ENCODE assay signal across 28 cellular contexts in the genomic region with DNA sequence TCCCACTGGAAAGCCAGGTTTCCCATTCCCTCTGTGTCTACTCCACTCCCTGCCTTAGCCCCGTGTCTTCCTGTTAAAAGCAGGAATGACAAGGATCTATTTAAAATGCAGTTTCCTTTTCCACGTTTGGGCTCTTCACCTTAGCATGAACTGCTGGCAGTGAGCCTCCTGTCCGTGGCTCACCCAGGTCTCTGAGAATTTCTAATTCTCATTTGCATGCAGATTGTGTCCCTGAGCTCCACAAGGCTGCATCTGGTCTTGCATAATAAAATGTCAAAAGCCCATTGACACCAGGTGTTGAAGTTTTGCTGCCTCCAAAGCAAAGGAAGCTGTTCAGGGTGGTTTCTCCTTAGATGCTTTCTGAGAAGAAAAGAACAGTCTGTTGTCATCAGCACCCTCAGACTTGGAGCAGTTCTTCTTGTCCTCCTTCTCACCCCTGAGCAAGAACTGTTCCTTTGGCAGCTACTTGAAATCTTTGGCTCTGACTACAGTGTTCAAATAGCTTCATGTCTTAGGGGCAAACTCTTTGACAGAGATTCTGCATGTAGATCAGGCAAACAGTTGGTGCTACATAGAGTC.
DNase-seq lines count a peak whose midpoint lies in the region; ATAC-seq lines count a peak whose summit lies in the region.
"Had no signal": no experiment of that assay in that cellular context is flagged by ENCODE, and none has a peak within 500 bp of the region (broad histone marks: within the 10 kb centered on the region; RNA-seq: fewer than 3 reads in every experiment).

No MANE protein-coding gene starts in this region.

- H3K4me3 ChIP-seq in Karpas-422 (ENCODE audit: low read length) = peak overlapping the region; percentile 4; the same call in 1 of the 2 replicates
- H3K4me3 ChIP-seq: adrenal gland, GM23248, SJCRH30 had no signal

- H3K9ac ChIP-seq in Karpas-422 (ENCODE audit: low read length) = no peak overlapping the region
- H3K9ac ChIP-seq: GM23248 had no signal

- H2AFZ ChIP-seq in Karpas-422 (ENCODE audit: low read length) = no peak overlapping the region
- H2AFZ ChIP-seq: GM23248 had no signal

- no peaks in the 10 kb centered on the region for H3K9me2 ChIP-seq in Karpas-422 (replicated peaks; ENCODE audit: insufficient read depth, low read length)

- DNase-seq in NCI-H2107 treated with DMSO at 0.1 percent for 48 hours (lab: John Stamatoyannopoulos, UW; ENCODE audit: unreplicated experiment) (peak; percentile 14), NCI-H2107 (lab: John Stamatoyannopoulos, UW) (no peak), Karpas-422 (peak; percentile 78), foreskin melanocyte (peak; percentile 67), renal cortical epithelial cell (ENCODE audit: low read depth) (peak; percentile 18), left lobe of liver (ENCODE audit: low spot score) (no peak)
- DNase-seq: 8988T; activated CD4-positive, alpha-beta T cell treated with anti-CD3 and anti-CD28 coated beads for 36 hours; activated CD8-positive, alpha-beta memory T cell treated with anti-CD3 and anti-CD28 coated beads, Interleukin-2, amount 50 U/mL, for 48 hours; activated CD8-positive, alpha-beta T cell treated with anti-CD3 and anti-CD28 coated beads for 36 hours; activated naive CD4-positive, alpha-beta T cell treated with anti-CD3 and anti-CD28 coated beads, Interleukin-2, amount 10 ng/mL, durations not matched to agents 7 days and 5 days; adrenal gland; Caco-2; GM23248; immature natural killer cell; IMR-90; naive B cell; NCI-H1048; NCI-H1694 treated with DMSO at 0.1 percent for 48 hours; NCI-H524 treated with DMSO at 0.1 percent for 48 hours; SJCRH30; stimulated activated CD4-positive, alpha-beta T cell treated with anti-CD3 and anti-CD28 coated beads, Interleukin-4, amount 100 ng/mL, for 4 hours; T-helper 9 cell; trophoblast cell had no signal

- no peaks in the 10 kb centered on the region for H3K9me3 ChIP-seq in Karpas-422 (ENCODE audit: low read length)
- H3K9me3 ChIP-seq: adrenal gland, Caco-2, SJCRH30 had no signal

- H3K27me3 ChIP-seq in Karpas-422 (ENCODE audit: low read length) = peaks cover 3% of the 10 kb centered on the region; the same call in 1 of the 2 replicates
- H3K27me3 ChIP-seq: adrenal gland, SJCRH30 had no signal

- no peak for ATAC-seq in GM18870 (IDR thresholded peaks at IDR 0.05; ENCODE audit: unreplicated experiment)
- ATAC-seq in left lobe of liver = no peak
- ATAC-seq in GM19324 (IDR thresholded peaks at IDR 0.05; ENCODE audit: low FRiP score, unreplicated experiment) = no peak
- ATAC-seq: activated CD4-positive, alpha-beta T cell treated with anti-CD3 and anti-CD28 coated beads for 36 hours; activated CD8-positive, alpha-beta T cell treated with anti-CD3 and anti-CD28 coated beads for 36 hours; activated T-helper 17 cell treated with anti-CD3 and anti-CD28 coated beads, Interleukin-2, amount 50 U/mL, for 72 hours had no signal

- H3K4me2 ChIP-seq in Karpas-422 (ENCODE audit: low read depth, low read length, poor library complexity, severe bottlenecking) = peak overlapping the region; percentile 48

- no peaks in the 10 kb centered on the region for H4K20me1 ChIP-seq in Karpas-422 (ENCODE audit: insufficient read depth, low read depth, low read length)

- H3K36me3 ChIP-seq in Karpas-422 (ENCODE audit: insufficient read depth, low read length) = no peaks in the 10 kb centered on the region
- H3K36me3 ChIP-seq: adrenal gland, SJCRH30 had no signal

- no peaks in the 10 kb centered on the region for H3K79me2 ChIP-seq in Karpas-422 (ENCODE audit: low read length)

- H3K4me1 ChIP-seq in Karpas-422 (ENCODE audit: low read length) = peaks cover 19% of the 10 kb centered on the region
- H3K4me1 ChIP-seq: adrenal gland, Caco-2, SJCRH30 had no signal

- H3K27ac ChIP-seq in Karpas-422 (ENCODE audit: low read length) = 0 out of 2 replicates have a peak overlapping the region, but pooled peaks have one; percentile 12
- H3K27ac ChIP-seq: adrenal gland, C4-2B, GM23248, SJCRH30 had no signal

Comparison
In these comparisons a context has a peak if more than half of its experiments do, and no peak if none do; other contexts are left out.
1. DNase-seq: peak in NCI-H2107 treated with DMSO at 0.1 percent for 48 hours (single experiment), Karpas-422 (single experiment), foreskin melanocyte (single experiment) and renal cortical epithelial cell (single experiment); none in NCI-H2107 (single experiment) and left lobe of liver (single experiment).